In genomic region chr17:56018202-56018601, GRCh38 we compare ENCODE assay signal across 31 cellular contexts.
"Had no signal": no experiment of that assay in that cellular context is flagged by ENCODE, and none has a peak within 500 bp of the region (broad histone marks: within the 10 kb centered on the region; RNA-seq: fewer than 3 reads in every experiment).

No MANE protein-coding gene starts in this region.

- H3K27me3 Mint-ChIP-seq: activated naive CD4-positive, alpha-beta T cell treated with anti-CD3 and anti-CD28 coated beads, Interleukin-2, amount 10 ng/mL, durations not matched to agents 7 days and 5 days; dendritic cell treated with granulocyte-macrophage colony-stimulating factor and Interleukin-4, amounts not matched to agents 40 ng/mL and 50 ng/mL, for 4 days had no signal

- H3K9me3 ChIP-seq: ascending aorta, breast epithelium, gastrocnemius medialis had no signal

- DNase-seq: activated B cell treated with CpG ODN at 0.5 μM for 24 hours; activated CD4-positive, alpha-beta T cell treated with anti-CD3 and anti-CD28 coated beads for 48 hours; activated CD4-positive, alpha-beta T cell treated with anti-CD3 and anti-CD28 coated beads, Interleukin-2, amount 50 U/mL, for 1 hour; activated CD4-positive, alpha-beta T cell treated with anti-CD3 and anti-CD28 coated beads, Interleukin-2, amount 50 U/mL, for 48 hours; activated CD8-positive, alpha-beta memory T cell treated with anti-CD3 and anti-CD28 coated beads, Interleukin-2, amount 50 U/mL, for 48 hours; activated gamma-delta T cell; activated naive CD4-positive, alpha-beta T cell; activated naive CD4-positive, alpha-beta T cell treated with anti-CD3 and anti-CD28 coated beads, Interleukin-2, amount 10 ng/mL, durations not matched to agents 7 days and 5 days; activated naive CD8-positive, alpha-beta T cell treated with anti-CD3 and anti-CD28 coated beads, Interleukin-2, amount 10 ng/mL, durations not matched to agents 7 days and 5 days; activated T-cell treated with anti-CD3 and anti-CD28 coated beads for 4 hours; activated T-cell treated with anti-CD3 and anti-CD28 coated beads, Interleukin-2, amount 50 U/mL, for 24 hours; activated T-cell treated with anti-CD3 and anti-CD28 coated beads, Interleukin-2, amount 50 U/mL, for 72 hours; dorsolateral prefrontal cortex; effector memory CD4-positive, alpha-beta T cell; endodermal cell; foreskin keratinocyte; gastrocnemius medialis; T-helper 1 cell; T-helper 17 cell; T1000; WERI-Rb-1 had no signal

- H3K4me1 ChIP-seq: ascending aorta, breast epithelium, foreskin keratinocyte, gastrocnemius medialis had no signal

- H3K27me3 ChIP-seq: ascending aorta, foreskin keratinocyte, gastrocnemius medialis had no signal

- ATAC-seq: activated CD4-positive, CD25-positive, alpha-beta regulatory T cell treated with anti-CD3 and anti-CD28 coated beads, Interleukin-2, amount 50 U/mL, for 24 hours; activated T-cell treated with anti-CD3 and anti-CD28 coated beads, Interleukin-2, amount 50 U/mL, for 72 hours; esophagus mucosa; foreskin keratinocyte; gastrocnemius medialis; T-helper 17 cell had no signal

- H3K4me3 ChIP-seq: ascending aorta, breast epithelium, coronary artery, dorsolateral prefrontal cortex, gastrocnemius medialis had no signal

- H3K27ac ChIP-seq: ascending aorta, breast epithelium, coronary artery, dorsolateral prefrontal cortex, foreskin keratinocyte, gastrocnemius medialis, WERI-Rb-1 had no signal

- H3K36me3 ChIP-seq: ascending aorta, breast epithelium, gastrocnemius medialis, WERI-Rb-1 had no signal

- H3K9me3 Mint-ChIP-seq: activated B cell treated with CpG ODN at 0.5 μM for 24 hours; activated naive CD4-positive, alpha-beta T cell treated with anti-CD3 and anti-CD28 coated beads, Interleukin-2, amount 10 ng/mL, durations not matched to agents 7 days and 5 days; central memory CD8-positive, alpha-beta T cell; endodermal cell; T-helper 2 cell treated with Interferon-gamma antibody and Interleukin-4, amounts not matched to agents 5 μg/mL and 100 μg/mL, for 36 hours had no signal

- H3K4me1 Mint-ChIP-seq: activated naive CD4-positive, alpha-beta T cell treated with anti-CD3 and anti-CD28 coated beads, Interleukin-2, amount 10 ng/mL, durations not matched to agents 7 days and 5 days; central memory CD8-positive, alpha-beta T cell; endodermal cell; T-helper 17 cell had no signal

- H3K4me3 Mint-ChIP-seq: activated B cell treated with CpG ODN at 0.5 μM for 24 hours; activated naive CD4-positive, alpha-beta T cell treated with anti-CD3 and anti-CD28 coated beads, Interleukin-2, amount 10 ng/mL, durations not matched to agents 7 days and 5 days; activated naive CD8-positive, alpha-beta T cell treated with anti-CD3 and anti-CD28 coated beads, Interleukin-2, amount 10 ng/mL, durations not matched to agents 7 days and 5 days; activated T-cell treated with anti-CD3 and anti-CD28 coated beads, Interleukin-2, amount 50 U/mL, for 24 hours; activated T-cell treated with anti-CD3 and anti-CD28 coated beads, Interleukin-2, amount 50 U/mL, for 72 hours; brain; central memory CD8-positive, alpha-beta T cell; dendritic cell treated with granulocyte-macrophage colony-stimulating factor and Interleukin-4, amounts not matched to agents 40 ng/mL and 50 ng/mL, for 4 days; endodermal cell; T-helper 17 cell; T-helper 2 cell treated with Interferon-gamma antibody and Interleukin-4, amounts not matched to agents 5 μg/mL and 100 μg/mL, for 36 hours had no signal

- H3K27ac Mint-ChIP-seq: activated B cell treated with CpG ODN at 0.5 μM for 24 hours; activated naive CD4-positive, alpha-beta T cell treated with anti-CD3 and anti-CD28 coated beads, Interleukin-2, amount 10 ng/mL, durations not matched to agents 7 days and 5 days; activated naive CD4-positive, alpha-beta T cell treated with anti-CD3 and anti-CD28 coated beads, Interleukin-2, amount 50 U/mL, for 72 hours; activated naive CD8-positive, alpha-beta T cell treated with anti-CD3 and anti-CD28 coated beads, Interleukin-2, amount 10 ng/mL, durations not matched to agents 7 days and 5 days; activated T-cell treated with anti-CD3 and anti-CD28 coated beads, Interleukin-2, amount 50 U/mL, for 24 hours; activated T-cell treated with anti-CD3 and anti-CD28 coated beads, Interleukin-2, amount 50 U/mL, for 72 hours; dendritic cell treated with granulocyte-macrophage colony-stimulating factor and Interleukin-4, amounts not matched to agents 40 ng/mL and 50 ng/mL, for 4 days; endodermal cell; T-helper 17 cell; T-helper 2 cell treated with Interferon-gamma antibody and Interleukin-4, amounts not matched to agents 5 μg/mL and 100 μg/mL, for 36 hours had no signal
